22 cellular contexts compared by ENCODE assay signal in genomic region chr9:130264414-130265350, GRCh38. TPM values are rescaled to one million over a fixed set of nuclear protein-coding genes. Genes with fewer than 3 reads are reported as not detected.
A peak's percentile ranks its signal among the peaks of the same experiment; 100 is the strongest.
DNase-seq lines count a peak whose midpoint lies in the region; ATAC-seq, FAIRE-seq and TF ChIP-seq lines count a peak whose summit lies in the region.
"Had no signal": no experiment of that assay in that cellular context is flagged by ENCODE, and none has a peak within 500 bp of the region (broad histone marks: within the 10 kb centered on the region; RNA-seq: fewer than 3 reads in every experiment).

No MANE protein-coding gene starts in this region.

- ATAC-seq in HepG2 (peak; percentile 35), right lobe of liver (no peak), HG03097 (IDR thresholded peaks at IDR 0.05; ENCODE audit: low FRiP score, unreplicated experiment) (no peak)
- ATAC-seq in activated T-helper 17 cell treated with anti-CD3 and anti-CD28 coated beads, Interleukin-2, amount 50 U/mL, for 72 hours (replicated peaks), result no peak

- no peak overlapping the region for H3K4me3 Mint-ChIP-seq in activated T-helper 17 cell treated with anti-CD3 and anti-CD28 coated beads, Interleukin-2, amount 50 U/mL, for 72 hours
- H3K4me3 Mint-ChIP-seq: activated CD4-positive, alpha-beta memory T cell treated with anti-CD3 and anti-CD28 coated beads, Interleukin-2, amount 10 ng/mL, durations not matched to agents 7 days and 5 days had no signal

- no peak for TF ChIP-seq RAD21 in HepG2 (CRISPR knock-in tag; IDR thresholded peaks at IDR 0.05)

- TF ChIP-seq POLR2A in HepG2 (IDR thresholded peaks at IDR 0.05; ENCODE audit: insufficient read depth in 1 of 2, low read depth in 2 of 2, low read length in 2 of 2), result no peak
- no peak for TF ChIP-seq POLR2A in right lobe of liver (IDR thresholded peaks at IDR 0.05)
- no peak for TF ChIP-seq POLR2A in adrenal gland (IDR thresholded peaks at IDR 0.05)

- WGBS in HepG2 (ENCODE audit: low lambda C conversion rate), result 16% methylated on average over 6 of the region's 18 CpGs
- 47% methylated on average over 5 of the region's 18 CpGs for WGBS in right lobe of liver (ENCODE audit: insufficient coverage, low coverage, low lambda C conversion rate, missing lambda C conversion rate)
- WGBS in adrenal gland, 4 donors, result 57 to 68% (median 67%) methylated on average over 15 to 18 of the region's 18 CpGs

- DNase-seq in HepG2 (ENCODE audit: low spot score) (no peak), right lobe of liver (no peak), adrenal gland (no peak), AG08395 (ENCODE audit: low spot score) (no peak)
- DNase-seq: activated CD4-positive, alpha-beta memory T cell treated with anti-CD3 and anti-CD28 coated beads, Interleukin-2, amount 10 ng/mL, durations not matched to agents 7 days and 5 days; activated T-cell treated with anti-CD3 and anti-CD28 coated beads, Interleukin-2, amount 50 U/mL, for 48 hours; AML-193; Calu3; cerebellar nuclear complex; NCI-H1694 treated with DMSO at 0.1 percent for 48 hours; stimulated activated CD4-positive, alpha-beta T cell treated with anti-CD3 and anti-CD28 coated beads, Interleukin-15, amount 100 ng/mL, for 24 hours; stomach had no signal

- H3K4me3 ChIP-seq in HepG2 (replicated peaks in 1 of 3; ENCODE audit: insufficient read depth in 1 of 3, low read depth in 2 of 3, low read length in 3 of 3) (no peak overlapping the region), right lobe of liver (no peak overlapping the region), duodenal mucosa (ENCODE audit: low read depth in 1 of 2, low read length in 2 of 2) (no peak overlapping the region), muscle layer of colon (ENCODE audit: low read depth in 1 of 2, low read length in 2 of 2) (no peak overlapping the region), adrenal gland (no peak overlapping the region)

- no peak overlapping the region for H3K27ac Mint-ChIP-seq in activated T-helper 17 cell treated with anti-CD3 and anti-CD28 coated beads, Interleukin-2, amount 50 U/mL, for 72 hours
- H3K27ac Mint-ChIP-seq: activated CD4-positive, alpha-beta memory T cell treated with anti-CD3 and anti-CD28 coated beads, Interleukin-2, amount 10 ng/mL, durations not matched to agents 7 days and 5 days had no signal

- H3K79me2 ChIP-seq in HepG2 (ENCODE audit: insufficient read depth, low read length), result no peaks in the 10 kb centered on the region

- in situ Hi-C loops in HepG2 (cut with HindIII; ENCODE audit: extremely low pct_ligation_motif_present, low pct_unique_long_range_greater_than_20kb), result no loop called here

- H3K4me1 ChIP-seq in HepG2 (ENCODE audit: insufficient read depth, low read length) (peaks cover 39% of the 10 kb centered on the region), right lobe of liver (peaks cover 0 to 47% (median 19%) of the 10 kb centered on the region in 4 donors), duodenal mucosa (ENCODE audit: control insufficient read depth in 1 of 2, insufficient read depth in 2 of 2, low read length in 2 of 2) (peaks cover 0 to 5% of the 10 kb centered on the region in 2 donors), muscle layer of colon (ENCODE audit: insufficient read depth, low read length) (peaks cover 58% of the 10 kb centered on the region), adrenal gland (replicated peaks in 1 of 2) (peaks cover 8 to 13% of the 10 kb centered on the region in 2 donors)

- H3K27ac ChIP-seq in HepG2 (ENCODE audit: extremely low read length, insufficient read depth, low read length), result no peak overlapping the region
- no peak overlapping the region for H3K27ac ChIP-seq in right lobe of liver
- H3K27ac ChIP-seq in duodenal mucosa (ENCODE audit: low read depth, low read length), result peak overlapping the region; percentile 10
- H3K27ac ChIP-seq in muscle layer of colon (ENCODE audit: low read depth, low read length), result peak overlapping the region; percentile 90
- no peak overlapping the region for H3K27ac ChIP-seq in adrenal gland
- H3K27ac ChIP-seq: pancreas, SK-N-MC had no signal

- no peaks in the 10 kb centered on the region for H3K9me3 Mint-ChIP-seq in activated T-helper 17 cell treated with anti-CD3 and anti-CD28 coated beads, Interleukin-2, amount 50 U/mL, for 72 hours
- H3K9me3 Mint-ChIP-seq: activated CD4-positive, alpha-beta memory T cell treated with anti-CD3 and anti-CD28 coated beads, Interleukin-2, amount 10 ng/mL, durations not matched to agents 7 days and 5 days had no signal

- no peaks in the 10 kb centered on the region for H3K36me3 ChIP-seq in HepG2 (replicated peaks in 1 of 2; ENCODE audit: control insufficient read depth in 1 of 2, insufficient read depth in 2 of 2, low read length in 2 of 2)
- H3K36me3 ChIP-seq in right lobe of liver, result no peaks in the 10 kb centered on the region
- H3K36me3 ChIP-seq in duodenal mucosa (ENCODE audit: control insufficient read depth in 1 of 2, insufficient read depth in 2 of 2, low read length in 2 of 2), result no peaks in the 10 kb centered on the region
- H3K36me3 ChIP-seq in muscle layer of colon (ENCODE audit: insufficient read depth, low read length), result no peaks in the 10 kb centered on the region
- no peaks in the 10 kb centered on the region for H3K36me3 ChIP-seq in adrenal gland (replicated peaks in 1 of 2)
- H3K36me3 ChIP-seq: pancreas, stomach had no signal

- FAIRE-seq in HepG2 (lab: Jason Lieb, UNC), result no peak
- FAIRE-seq: endometrium, frontal cortex, pancreas, TTC549 had no signal

- intact Hi-C loops in HepG2 (cut with micrococcal nuclease; ENCODE audit: unreplicated experiment) (no loop called here), right lobe of liver (cut with DNase I) (loop anchor here in 1 of 2 donors (10.0 kb wide), 1 partner anchor 80 kb away; no protein-coding TSS in a partner anchor), adrenal gland (cut with DNase I) (no loop called here)

- CTCF ChIA-PET in HepG2 (lab: Yijun Ruan, JAX; ENCODE audit: low intra/inter-chr PET ratio, low total read pairs), result no interaction called here

- H3K4me2 ChIP-seq in HepG2 (ENCODE audit: low read depth, low read length), result no peak overlapping the region

- H3K9ac ChIP-seq in HepG2 (ENCODE audit: insufficient read depth, low read depth, low read length), result no peak overlapping the region
- H3K9ac ChIP-seq in duodenal mucosa (ENCODE audit: low read depth in 1 of 2, low read length in 2 of 2), result no peak overlapping the region
- no peak overlapping the region for H3K9ac ChIP-seq in muscle layer of colon (ENCODE audit: low read length)

- TF ChIP-seq CTCF in HepG2 (CRISPR knock-in tag; IDR thresholded peaks at IDR 0.05) (no peak), right lobe of liver (IDR thresholded peaks at IDR 0.05) (no peak), adrenal gland (IDR thresholded peaks at IDR 0.05) (no peak)

- no peak for TF ChIP-seq EP300 in HepG2 (IDR thresholded peaks at IDR 0.05; ENCODE audit: low read depth in 2 of 2, low read length in 2 of 2)
- TF ChIP-seq EP300 in HepG2 (CRISPR knock-in tag; IDR thresholded peaks at IDR 0.05; ENCODE audit: borderline replicate concordance), result no peak

- no peaks in the 10 kb centered on the region for H3K36me3 Mint-ChIP-seq in activated T-helper 17 cell treated with anti-CD3 and anti-CD28 coated beads, Interleukin-2, amount 50 U/mL, for 72 hours (ENCODE audit: low read depth)

- peaks cover 4% of the 10 kb centered on the region for H3K4me1 Mint-ChIP-seq in activated T-helper 17 cell treated with anti-CD3 and anti-CD28 coated beads, Interleukin-2, amount 50 U/mL, for 72 hours

- H3K9me3 ChIP-seq in HepG2 (ENCODE audit: low read length), result no peaks in the 10 kb centered on the region
- H3K9me3 ChIP-seq in right lobe of liver, result no peaks in the 10 kb centered on the region
- H3K9me3 ChIP-seq in duodenal mucosa (ENCODE audit: control insufficient read depth in 1 of 2, low read length in 2 of 2), result no peaks in the 10 kb centered on the region
- H3K9me3 ChIP-seq in muscle layer of colon (ENCODE audit: low read length), result no peaks in the 10 kb centered on the region
- no peaks in the 10 kb centered on the region for H3K9me3 ChIP-seq in adrenal gland (replicated peaks in 1 of 3)
- H3K9me3 ChIP-seq: pancreas, stomach had no signal

- H3K27me3 ChIP-seq in HepG2 (ENCODE audit: control insufficient read depth in 1 of 2, insufficient read depth in 2 of 2, low read length in 2 of 2) (peaks cover 6 to 70% of the 10 kb centered on the region in 2 experiments; a peak in 4 of 5 replicates), right lobe of liver (no peaks in the 10 kb centered on the region), duodenal mucosa (ENCODE audit: control insufficient read depth in 1 of 2, insufficient read depth in 2 of 2, low read length in 2 of 2) (peaks cover 49 to 54% of the 10 kb centered on the region in 2 donors), muscle layer of colon (ENCODE audit: control insufficient read depth in 1 of 2, insufficient read depth in 2 of 2, low read length in 2 of 2) (no peaks in the 10 kb centered on the region), adrenal gland (peaks cover 38% of the 10 kb centered on the region)

- BruUV-seq in HepG2 (replicated peaks; lab: Mats Ljungman, UMichigan), result no TSS peak

- peaks cover 52% of the 10 kb centered on the region for H3K27me3 Mint-ChIP-seq in activated T-helper 17 cell treated with anti-CD3 and anti-CD28 coated beads, Interleukin-2, amount 50 U/mL, for 72 hours

- no peak overlapping the region for H2AFZ ChIP-seq in HepG2 (ENCODE audit: low read length)

- POLR2A ChIA-PET in HepG2 (lab: Yijun Ruan, JAX), result interaction anchor here (0.6 kb wide), 1 partner anchor 466 kb away, joined by 4 read pairs; no protein-coding TSS in a partner anchor

- no peaks in the 10 kb centered on the region for H4K20me1 ChIP-seq in HepG2 (ENCODE audit: insufficient read depth, low read length)

RNA-seq across cellular contexts. Expression of gene HMCN2, which starts 0.9 kb away (rescaled TPM):
- total RNA-seq in HepG2 (2016; rRNA removed; fragmentation: Illumina TruSeq; extraction: Trizol) (0.09 TPM in 1 of 2 replicates, not detected in the other), right lobe of liver (1 to 10 TPM in 4 of 6 experiments, under 1 TPM in 2; 0.31 to 2.0 (median 1.1) TPM), adrenal gland (under 1 TPM in 7 of 8 donors, not detected in 1; 0.13 to 0.66 (median 0.42) TPM)
- 0.09 TPM in 1 of 2 replicates, not detected in the other for total RNA-seq in HepG2 (2016; cell fraction: cytosol; rRNA removed; fragmentation: Illumina TruSeq; extraction: Trizol; ENCODE audit: low read depth)
- 0.02 TPM in 1 of 2 replicates, not detected in the other for total RNA-seq in HepG2 (2016; cell fraction: insoluble cytoplasmic fraction; rRNA removed; fragmentation: Illumina TruSeq; extraction: Trizol)
- total RNA-seq in HepG2 (2016; cell fraction: membrane; rRNA removed; fragmentation: Illumina TruSeq; extraction: Trizol), result not detected in 2 replicates
- total RNA-seq in HepG2 (2016; cell fraction: nucleus; rRNA removed; fragmentation: Illumina TruSeq; extraction: Trizol), result not detected in 2 replicates
- polyA plus RNA-seq in HepG2 (2011; rRNA removed) (0.09 TPM in 1 of 2 replicates, not detected in the other), adrenal gland (10 to 100 TPM in 1 of 3 donors, 1 to 10 TPM in 1, under 1 TPM in 1; 0.05 to 25.8 (median 2.8) TPM)
- polyA plus RNA-seq in HepG2 (2011; cell fraction: cytosol; rRNA removed), result 0.01 TPM in 1 of 2 replicates, not detected in the other
- polyA plus RNA-seq in HepG2 (2011; cell fraction: nucleus; rRNA removed), result 0.06 and 0.14 TPM in 2 replicates
- polyA plus RNA-seq in HepG2 (2012), result not detected in 2 replicates
- not detected in 2 replicates for polyA plus RNA-seq in HepG2 (2016; cell fraction: cytosol; fragmentation: Illumina TruSeq; extraction: Trizol; ENCODE audit: low read depth)
- not detected in 2 replicates for polyA plus RNA-seq in HepG2 (2016; cell fraction: insoluble cytoplasmic fraction; fragmentation: Illumina TruSeq; extraction: Trizol; ENCODE audit: low read depth)
- not detected in 2 replicates for polyA plus RNA-seq in HepG2 (2016; cell fraction: membrane; fragmentation: Illumina TruSeq; extraction: Trizol; ENCODE audit: low read depth)
- not detected in 2 replicates for polyA plus RNA-seq in HepG2 (2016; cell fraction: nucleus; fragmentation: Illumina TruSeq; extraction: Trizol; ENCODE audit: insufficient read depth, low read depth)
- polyA minus RNA-seq in HepG2 (2011; rRNA and poly(A)+ RNA removed; ENCODE audit: low replicate concordance), result 0.35 TPM in 1 of 2 replicates, not detected in the other
- not detected in 2 replicates for polyA minus RNA-seq in HepG2 (2011; cell fraction: cytosol; rRNA and poly(A)+ RNA removed)
- not detected in 2 replicates for polyA minus RNA-seq in HepG2 (2011; cell fraction: nucleus; rRNA and poly(A)+ RNA removed)
- total RNA-seq in activated T-helper 17 cell treated with anti-CD3 and anti-CD28 coated beads, Interleukin-2, amount 50 U/mL, for 72 hours, result not detected
- total RNA-seq: activated CD4-positive, alpha-beta memory T cell treated with anti-CD3 and anti-CD28 coated beads, Interleukin-2, amount 10 ng/mL, durations not matched to agents 7 days and 5 days; Calu3; mononuclear cell had no signal

Comparison
In these comparisons a context has a peak if more than half of its experiments do, and no peak if none do; other contexts are left out.
1. H3K27ac ChIP-seq: peak in duodenal mucosa (single experiment) and muscle layer of colon (single experiment); none in HepG2 (single experiment), right lobe of liver (0 of 3) and adrenal gland (0 of 5).